In the genomic region with DNA sequence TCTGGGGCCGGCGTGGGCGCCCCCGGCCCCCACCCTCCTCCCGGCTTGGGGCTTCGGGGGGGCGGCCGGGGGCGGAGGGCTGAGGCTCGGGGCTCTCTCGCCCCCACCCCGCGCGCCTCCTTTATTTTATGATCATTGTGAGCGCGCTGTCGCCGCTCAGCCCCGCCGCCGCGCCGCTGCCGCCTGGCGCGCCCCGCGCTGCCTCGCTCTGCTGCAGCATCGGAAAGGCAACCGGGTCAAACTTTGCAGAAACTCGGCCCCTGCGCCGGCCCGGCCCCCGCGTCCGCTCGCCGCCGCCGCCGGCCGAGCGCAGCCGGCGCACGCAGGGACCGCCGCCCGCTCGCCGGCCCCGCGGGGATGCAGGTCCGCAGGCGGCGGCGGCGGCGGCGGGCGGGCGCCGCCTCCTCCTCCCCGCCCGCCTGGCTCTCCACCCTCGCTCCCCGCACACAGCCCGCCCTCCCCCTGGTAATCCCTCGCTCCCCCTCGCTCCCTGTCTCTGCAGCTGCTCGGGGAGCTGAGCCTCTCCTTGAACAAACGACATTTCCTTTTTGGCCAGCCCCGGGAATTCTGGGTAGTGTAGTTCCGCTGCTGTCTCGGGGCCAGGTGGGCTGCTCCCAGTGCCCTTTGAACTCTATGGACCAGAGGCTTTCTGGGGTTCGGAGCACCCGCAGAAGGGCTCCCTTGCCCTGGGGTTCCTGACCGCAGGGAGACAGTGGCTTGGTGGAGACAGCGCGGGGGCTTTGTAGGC, we compare ENCODE assay signal across 1 cellular context.
TF ChIP-seq lines count a peak whose summit lies in the region.

No MANE protein-coding gene starts in this region.

TF ChIP-seq in K562, 482 proteins besides CTCF, POLR2A, EP300 and RAD21 (continued from another document):
- TF ChIP-seq, protein P1, sequence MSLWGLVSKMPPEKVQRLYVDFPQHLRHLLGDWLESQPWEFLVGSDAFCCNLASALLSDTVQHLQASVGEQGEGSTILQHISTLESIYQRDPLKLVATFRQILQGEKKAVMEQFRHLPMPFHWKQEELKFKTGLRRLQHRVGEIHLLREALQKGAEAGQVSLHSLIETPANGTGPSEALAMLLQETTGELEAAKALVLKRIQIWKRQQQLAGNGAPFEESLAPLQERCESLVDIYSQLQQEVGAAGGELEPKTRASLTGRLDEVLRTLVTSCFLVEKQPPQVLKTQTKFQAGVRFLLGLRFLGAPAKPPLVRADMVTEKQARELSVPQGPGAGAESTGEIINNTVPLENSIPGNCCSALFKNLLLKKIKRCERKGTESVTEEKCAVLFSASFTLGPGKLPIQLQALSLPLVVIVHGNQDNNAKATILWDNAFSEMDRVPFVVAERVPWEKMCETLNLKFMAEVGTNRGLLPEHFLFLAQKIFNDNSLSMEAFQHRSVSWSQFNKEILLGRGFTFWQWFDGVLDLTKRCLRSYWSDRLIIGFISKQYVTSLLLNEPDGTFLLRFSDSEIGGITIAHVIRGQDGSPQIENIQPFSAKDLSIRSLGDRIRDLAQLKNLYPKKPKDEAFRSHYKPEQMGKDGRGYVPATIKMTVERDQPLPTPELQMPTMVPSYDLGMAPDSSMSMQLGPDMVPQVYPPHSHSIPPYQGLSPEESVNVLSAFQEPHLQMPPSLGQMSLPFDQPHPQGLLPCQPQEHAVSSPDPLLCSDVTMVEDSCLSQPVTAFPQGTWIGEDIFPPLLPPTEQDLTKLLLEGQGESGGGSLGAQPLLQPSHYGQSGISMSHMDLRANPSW (CRISPR knock-in tag; IDR thresholded peaks at IDR 0.05), result peak; percentile 84; the same call in 1 of the 2 replicates
- TF ChIP-seq ZNF384 (IDR thresholded peaks at IDR 0.05; ENCODE audit: low read depth, low read length), result peak; percentile 41; the same call in 1 of the 2 replicates
- TF ChIP-seq ZNF444 (CRISPR knock-in tag; IDR thresholded peaks at IDR 0.05), result no peak
- TF ChIP-seq, protein P2, sequence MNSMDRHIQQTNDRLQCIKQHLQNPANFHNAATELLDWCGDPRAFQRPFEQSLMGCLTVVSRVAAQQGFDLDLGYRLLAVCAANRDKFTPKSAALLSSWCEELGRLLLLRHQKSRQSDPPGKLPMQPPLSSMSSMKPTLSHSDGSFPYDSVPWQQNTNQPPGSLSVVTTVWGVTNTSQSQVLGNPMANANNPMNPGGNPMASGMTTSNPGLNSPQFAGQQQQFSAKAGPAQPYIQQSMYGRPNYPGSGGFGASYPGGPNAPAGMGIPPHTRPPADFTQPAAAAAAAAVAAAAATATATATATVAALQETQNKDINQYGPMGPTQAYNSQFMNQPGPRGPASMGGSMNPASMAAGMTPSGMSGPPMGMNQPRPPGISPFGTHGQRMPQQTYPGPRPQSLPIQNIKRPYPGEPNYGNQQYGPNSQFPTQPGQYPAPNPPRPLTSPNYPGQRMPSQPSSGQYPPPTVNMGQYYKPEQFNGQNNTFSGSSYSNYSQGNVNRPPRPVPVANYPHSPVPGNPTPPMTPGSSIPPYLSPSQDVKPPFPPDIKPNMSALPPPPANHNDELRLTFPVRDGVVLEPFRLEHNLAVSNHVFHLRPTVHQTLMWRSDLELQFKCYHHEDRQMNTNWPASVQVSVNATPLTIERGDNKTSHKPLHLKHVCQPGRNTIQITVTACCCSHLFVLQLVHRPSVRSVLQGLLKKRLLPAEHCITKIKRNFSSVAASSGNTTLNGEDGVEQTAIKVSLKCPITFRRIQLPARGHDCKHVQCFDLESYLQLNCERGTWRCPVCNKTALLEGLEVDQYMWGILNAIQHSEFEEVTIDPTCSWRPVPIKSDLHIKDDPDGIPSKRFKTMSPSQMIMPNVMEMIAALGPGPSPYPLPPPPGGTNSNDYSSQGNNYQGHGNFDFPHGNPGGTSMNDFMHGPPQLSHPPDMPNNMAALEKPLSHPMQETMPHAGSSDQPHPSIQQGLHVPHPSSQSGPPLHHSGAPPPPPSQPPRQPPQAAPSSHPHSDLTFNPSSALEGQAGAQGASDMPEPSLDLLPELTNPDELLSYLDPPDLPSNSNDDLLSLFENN (IDR thresholded peaks at IDR 0.05; ENCODE audit: low read depth in 2 of 2, low read length in 2 of 2), result peak in 1 of 2 experiments; percentile 5; a peak in 2 of 4 replicates
- TF ChIP-seq, protein P3, sequence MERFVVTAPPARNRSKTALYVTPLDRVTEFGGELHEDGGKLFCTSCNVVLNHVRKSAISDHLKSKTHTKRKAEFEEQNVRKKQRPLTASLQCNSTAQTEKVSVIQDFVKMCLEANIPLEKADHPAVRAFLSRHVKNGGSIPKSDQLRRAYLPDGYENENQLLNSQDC (CRISPR knock-in tag; IDR thresholded peaks at IDR 0.05), result no peak
- TF ChIP-seq CHD2 (IDR thresholded peaks at IDR 0.05; ENCODE audit: low read depth, low read length), result peak; percentile 48; the same call in 1 of the 2 replicates
- peak; percentile 99 for TF ChIP-seq HCFC1 (IDR thresholded peaks at IDR 0.05; ENCODE audit: low read depth, low read length)
- TF ChIP-seq, protein P4, sequence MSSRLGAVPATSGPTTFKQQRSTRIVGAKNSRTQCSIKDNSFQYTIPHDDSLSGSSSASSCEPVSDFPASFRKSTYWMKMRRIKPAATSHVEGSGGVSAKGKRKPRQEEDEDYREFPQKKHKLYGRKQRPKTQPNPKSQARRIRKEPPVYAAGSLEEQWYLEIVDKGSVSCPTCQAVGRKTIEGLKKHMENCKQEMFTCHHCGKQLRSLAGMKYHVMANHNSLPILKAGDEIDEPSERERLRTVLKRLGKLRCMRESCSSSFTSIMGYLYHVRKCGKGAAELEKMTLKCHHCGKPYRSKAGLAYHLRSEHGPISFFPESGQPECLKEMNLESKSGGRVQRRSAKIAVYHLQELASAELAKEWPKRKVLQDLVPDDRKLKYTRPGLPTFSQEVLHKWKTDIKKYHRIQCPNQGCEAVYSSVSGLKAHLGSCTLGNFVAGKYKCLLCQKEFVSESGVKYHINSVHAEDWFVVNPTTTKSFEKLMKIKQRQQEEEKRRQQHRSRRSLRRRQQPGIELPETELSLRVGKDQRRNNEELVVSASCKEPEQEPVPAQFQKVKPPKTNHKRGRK (tag; IDR thresholded peaks at IDR 0.05), result no peak
- TF ChIP-seq, protein P5, sequence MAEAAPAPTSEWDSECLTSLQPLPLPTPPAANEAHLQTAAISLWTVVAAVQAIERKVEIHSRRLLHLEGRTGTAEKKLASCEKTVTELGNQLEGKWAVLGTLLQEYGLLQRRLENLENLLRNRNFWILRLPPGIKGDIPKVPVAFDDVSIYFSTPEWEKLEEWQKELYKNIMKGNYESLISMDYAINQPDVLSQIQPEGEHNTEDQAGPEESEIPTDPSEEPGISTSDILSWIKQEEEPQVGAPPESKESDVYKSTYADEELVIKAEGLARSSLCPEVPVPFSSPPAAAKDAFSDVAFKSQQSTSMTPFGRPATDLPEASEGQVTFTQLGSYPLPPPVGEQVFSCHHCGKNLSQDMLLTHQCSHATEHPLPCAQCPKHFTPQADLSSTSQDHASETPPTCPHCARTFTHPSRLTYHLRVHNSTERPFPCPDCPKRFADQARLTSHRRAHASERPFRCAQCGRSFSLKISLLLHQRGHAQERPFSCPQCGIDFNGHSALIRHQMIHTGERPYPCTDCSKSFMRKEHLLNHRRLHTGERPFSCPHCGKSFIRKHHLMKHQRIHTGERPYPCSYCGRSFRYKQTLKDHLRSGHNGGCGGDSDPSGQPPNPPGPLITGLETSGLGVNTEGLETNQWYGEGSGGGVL (CRISPR knock-in tag; IDR thresholded peaks at IDR 0.05), result no peak
- TF ChIP-seq BHLHE40 (IDR thresholded peaks at IDR 0.05; ENCODE audit: low read length), result peak; percentile 69
- no peak for TF ChIP-seq LCOR (CRISPR knock-in tag; IDR thresholded peaks at IDR 0.05)
- TF ChIP-seq ASH1L (IDR thresholded peaks at IDR 0.05; ENCODE audit: borderline replicate concordance, low read depth, partially characterized antibody), result no peak
- no peak for TF ChIP-seq GABPB2 (CRISPR knock-in tag; conservative IDR thresholded peaks at IDR 0.05)
- TF ChIP-seq GTF2F1 (IDR thresholded peaks at IDR 0.05; ENCODE audit: low read depth, low read length), result peak; percentile 87
- 0 out of 2 replicates have a peak, but pooled peaks have one; percentile 17 for TF ChIP-seq SMC3 (conservative IDR thresholded peaks at IDR 0.05; ENCODE audit: insufficient read depth, low read depth, low read length)
- TF ChIP-seq, protein P6, sequence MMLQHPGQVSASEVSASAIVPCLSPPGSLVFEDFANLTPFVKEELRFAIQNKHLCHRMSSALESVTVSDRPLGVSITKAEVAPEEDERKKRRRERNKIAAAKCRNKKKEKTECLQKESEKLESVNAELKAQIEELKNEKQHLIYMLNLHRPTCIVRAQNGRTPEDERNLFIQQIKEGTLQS (IDR thresholded peaks at IDR 0.05), result no peak
- TF ChIP-seq, protein P6 (CRISPR knock-in tag; conservative IDR thresholded peaks at IDR 0.05), result 0 out of 2 replicates have a peak, but pooled peaks have one; percentile 57
- TF ChIP-seq MYC (IDR thresholded peaks at IDR 0.05; ENCODE audit: low read depth, low read length), result peak; percentile 76
- no peak for TF ChIP-seq MYC (CRISPR knock-in tag; IDR thresholded peaks at IDR 0.05; ENCODE audit: borderline replicate concordance, low read depth)
- TF ChIP-seq, protein P7, sequence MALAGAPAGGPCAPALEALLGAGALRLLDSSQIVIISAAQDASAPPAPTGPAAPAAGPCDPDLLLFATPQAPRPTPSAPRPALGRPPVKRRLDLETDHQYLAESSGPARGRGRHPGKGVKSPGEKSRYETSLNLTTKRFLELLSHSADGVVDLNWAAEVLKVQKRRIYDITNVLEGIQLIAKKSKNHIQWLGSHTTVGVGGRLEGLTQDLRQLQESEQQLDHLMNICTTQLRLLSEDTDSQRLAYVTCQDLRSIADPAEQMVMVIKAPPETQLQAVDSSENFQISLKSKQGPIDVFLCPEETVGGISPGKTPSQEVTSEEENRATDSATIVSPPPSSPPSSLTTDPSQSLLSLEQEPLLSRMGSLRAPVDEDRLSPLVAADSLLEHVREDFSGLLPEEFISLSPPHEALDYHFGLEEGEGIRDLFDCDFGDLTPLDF (CRISPR knock-in tag; IDR thresholded peaks at IDR 0.05), result 0 out of 2 replicates have a peak, but pooled peaks have one; percentile 22
- TF ChIP-seq RCOR1 (IDR thresholded peaks at IDR 0.05; ENCODE audit: borderline replicate concordance in 1 of 2, low read depth in 2 of 2, low read length in 2 of 2), result peak in 1 of 2 experiments; percentile 73; a peak in 2 of 4 replicates
- TF ChIP-seq, protein P8, sequence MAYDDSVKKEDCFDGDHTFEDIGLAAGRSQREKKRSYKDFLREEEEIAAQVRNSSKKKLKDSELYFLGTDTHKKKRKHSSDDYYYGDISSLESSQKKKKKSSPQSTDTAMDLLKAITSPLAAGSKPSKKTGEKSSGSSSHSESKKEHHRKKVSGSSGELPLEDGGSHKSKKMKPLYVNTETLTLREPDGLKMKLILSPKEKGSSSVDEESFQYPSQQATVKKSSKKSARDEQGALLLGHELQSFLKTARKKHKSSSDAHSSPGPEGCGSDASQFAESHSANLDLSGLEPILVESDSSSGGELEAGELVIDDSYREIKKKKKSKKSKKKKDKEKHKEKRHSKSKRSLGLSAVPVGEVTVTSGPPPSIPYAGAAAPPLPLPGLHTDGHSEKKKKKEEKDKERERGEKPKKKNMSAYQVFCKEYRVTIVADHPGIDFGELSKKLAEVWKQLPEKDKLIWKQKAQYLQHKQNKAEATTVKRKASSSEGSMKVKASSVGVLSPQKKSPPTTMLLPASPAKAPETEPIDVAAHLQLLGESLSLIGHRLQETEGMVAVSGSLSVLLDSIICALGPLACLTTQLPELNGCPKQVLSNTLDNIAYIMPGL (CRISPR knock-in tag; IDR thresholded peaks at IDR 0.05), result peak; percentile 0; the same call in 1 of the 2 replicates
- TF ChIP-seq ZC3H11A (IDR thresholded peaks at IDR 0.05; ENCODE audit: low read depth, low read length), result peak; percentile 95
- TF ChIP-seq, protein P9, sequence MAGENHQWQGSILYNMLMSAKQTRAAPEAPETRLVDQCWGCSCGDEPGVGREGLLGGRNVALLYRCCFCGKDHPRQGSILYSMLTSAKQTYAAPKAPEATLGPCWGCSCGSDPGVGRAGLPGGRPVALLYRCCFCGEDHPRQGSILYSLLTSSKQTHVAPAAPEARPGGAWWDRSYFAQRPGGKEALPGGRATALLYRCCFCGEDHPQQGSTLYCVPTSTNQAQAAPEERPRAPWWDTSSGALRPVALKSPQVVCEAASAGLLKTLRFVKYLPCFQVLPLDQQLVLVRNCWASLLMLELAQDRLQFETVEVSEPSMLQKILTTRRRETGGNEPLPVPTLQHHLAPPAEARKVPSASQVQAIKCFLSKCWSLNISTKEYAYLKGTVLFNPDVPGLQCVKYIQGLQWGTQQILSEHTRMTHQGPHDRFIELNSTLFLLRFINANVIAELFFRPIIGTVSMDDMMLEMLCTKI (IDR thresholded peaks at IDR 0.05; ENCODE audit: partially characterized antibody), result no peak
- TF ChIP-seq MXI1 (IDR thresholded peaks at IDR 0.05; ENCODE audit: low read depth, low read length), result peak; percentile 39; the same call in 1 of the 2 replicates
- TF ChIP-seq JUN (IDR thresholded peaks at IDR 0.05; ENCODE audit: borderline replicate concordance, low read depth, low read length), result peak; percentile 61; the same call in 1 of the 2 replicates
- TF ChIP-seq JUN (CRISPR knock-in tag; IDR thresholded peaks at IDR 0.05; ENCODE audit: borderline replicate concordance), result no peak
- TF ChIP-seq TBL1XR1 (IDR thresholded peaks at IDR 0.05; ENCODE audit: low read length in 2 of 2), result peak; percentile 43 to 51; a peak in 3 of 4 replicates
- TF ChIP-seq RBM25 (IDR thresholded peaks at IDR 0.05; ENCODE audit: low read depth, low read length, severe bottlenecking), result no peak
- TF ChIP-seq NCOA4 (IDR thresholded peaks at IDR 0.05; ENCODE audit: partially characterized antibody), result no peak
- 0 out of 2 replicates have a peak, but pooled peaks have one; percentile 11 for TF ChIP-seq MAFK (IDR thresholded peaks at IDR 0.05; ENCODE audit: low read length)
- no peak for TF ChIP-seq DIDO1 (tag; IDR thresholded peaks at IDR 0.05; ENCODE audit: low read depth)
